14 cellular contexts compared by ENCODE assay signal in genomic region chr11:22787055-22787454, GRCh38. TPM values are rescaled to one million over a fixed set of nuclear protein-coding genes. Genes with fewer than 3 reads are reported as not detected.
DNase-seq lines count a peak whose midpoint lies in the region; ATAC-seq, FAIRE-seq and TF ChIP-seq lines count a peak whose summit lies in the region.
"Had no signal": no experiment of that assay in that cellular context is flagged by ENCODE, and none has a peak within 500 bp of the region (broad histone marks: within the 10 kb centered on the region; RNA-seq: fewer than 3 reads in every experiment).

No MANE protein-coding gene starts in this region.

- CTCF ChIA-PET in MCF 10A (lab: Yijun Ruan, JAX), result interaction anchor here (0.7 to 2.9 kb wide), 33 partner anchors 9 to 543 kb away, joined by 3 to 30 read pairs (median 4); no protein-coding TSS in a partner anchor

- peaks cover 24% of the 10 kb centered on the region for H3K27me3 Mint-ChIP-seq in MCF 10A (ENCODE audit: insufficient read depth, unreplicated experiment)

- no peak overlapping the region for H3K27ac Mint-ChIP-seq in activated naive CD4-positive, alpha-beta T cell treated with anti-CD3 and anti-CD28 coated beads, Interleukin-2, amount 50 U/mL, for 72 hours
- no peak overlapping the region for H3K27ac Mint-ChIP-seq in MCF 10A (ENCODE audit: low read depth, unreplicated experiment)
- H3K27ac Mint-ChIP-seq: CD8-positive, alpha-beta memory T cell; HFFc6 had no signal

- H3K4me3 ChIP-seq in endocrine pancreas (ENCODE audit: control insufficient read depth, insufficient read depth, low read length), result peak overlapping the region; percentile 38
- no peak overlapping the region for H3K4me3 ChIP-seq in right lobe of liver
- H3K4me3 ChIP-seq: BLaER1 had no signal

- H3K4me1 Mint-ChIP-seq in MCF 10A (ENCODE audit: insufficient read depth, unreplicated experiment), result no peaks in the 10 kb centered on the region
- H3K4me1 Mint-ChIP-seq: CD8-positive, alpha-beta memory T cell had no signal

- TF ChIP-seq CTCF in D721Med (IDR thresholded peaks at IDR 0.05; ENCODE audit: insufficient read depth, missing control alignments) (no peak), right lobe of liver (IDR thresholded peaks at IDR 0.05) (no peak), MCF 10A (IDR thresholded peaks at IDR 0.05; ENCODE audit: unreplicated experiment) (no peak)

- peak; percentile 32 to 70 (median 59) for ATAC-seq in right lobe of liver
- ATAC-seq in sciatic nerve, result no peak
- no peak for ATAC-seq in activated naive CD4-positive, alpha-beta T cell treated with anti-CD3 and anti-CD28 coated beads, Interleukin-2, amount 50 U/mL, for 72 hours

- no TSS peak for BruUV-seq in MCF 10A (replicated peaks; lab: Mats Ljungman, UMichigan)

- no peaks in the 10 kb centered on the region for H3K27me3 ChIP-seq in endocrine pancreas (ENCODE audit: control insufficient read depth, insufficient read depth, low read length)
- H3K27me3 ChIP-seq in right lobe of liver, result no peaks in the 10 kb centered on the region
- H3K27me3 ChIP-seq: BLaER1 had no signal

- POLR2A ChIA-PET in MCF 10A (lab: Yijun Ruan, JAX), result no interaction called here

- no peak overlapping the region for H3K27ac ChIP-seq in right lobe of liver
- H3K27ac ChIP-seq: 22Rv1, BLaER1 had no signal

- no peak overlapping the region for H3K4me3 Mint-ChIP-seq in MCF 10A (ENCODE audit: unreplicated experiment)
- H3K4me3 Mint-ChIP-seq: CD8-positive, alpha-beta memory T cell; HFFc6 had no signal

- no peak for DNase-seq in D721Med (ENCODE audit: insufficient read length, low spot score)
- DNase-seq in NCI-H69 (lab: John Stamatoyannopoulos, UW), result peak; percentile 19
- no peak for DNase-seq in right lobe of liver
- DNase-seq in sciatic nerve (ENCODE audit: low spot score), result no peak
- no peak for DNase-seq in activated naive CD4-positive, alpha-beta T cell treated with anti-CD3 and anti-CD28 coated beads, Interleukin-2, amount 50 U/mL, for 72 hours (ENCODE audit: low spot score in 2 of 2)
- no peak for DNase-seq in activated naive CD4-positive, alpha-beta T cell (lab: John Stamatoyannopoulos, UW)
- DNase-seq in MCF 10A (ENCODE audit: unreplicated experiment), result no peak
- DNase-seq: GF-D8 had no signal

- H3K9ac ChIP-seq in endocrine pancreas (ENCODE audit: control insufficient read depth, insufficient read depth, low read length), result no peak overlapping the region
- H3K9ac ChIP-seq: BLaER1 had no signal

- H3K4me1 ChIP-seq in endocrine pancreas (ENCODE audit: control insufficient read depth, insufficient read depth, low read length) (peaks cover 19% of the 10 kb centered on the region), right lobe of liver (no peaks in the 10 kb centered on the region)
- H3K4me1 ChIP-seq: BLaER1, Caco-2 had no signal

- no peaks in the 10 kb centered on the region for H3K36me3 Mint-ChIP-seq in activated naive CD4-positive, alpha-beta T cell treated with anti-CD3 and anti-CD28 coated beads, Interleukin-2, amount 50 U/mL, for 72 hours
- no peaks in the 10 kb centered on the region for H3K36me3 Mint-ChIP-seq in MCF 10A (ENCODE audit: insufficient read depth, unreplicated experiment)
- H3K36me3 Mint-ChIP-seq: CD8-positive, alpha-beta memory T cell had no signal

- TF ChIP-seq POLR2A in right lobe of liver (IDR thresholded peaks at IDR 0.05), result no peak

- intact Hi-C loops in right lobe of liver (cut with DNase I), result no loop called here
- intact Hi-C loops in sciatic nerve (cut with DNase I), result no loop called here
- intact Hi-C loops in MCF 10A (cut with micrococcal nuclease), result loop anchor here (1.0 to 2.0 kb wide), 3 partner anchors 116 to 542 kb away; no protein-coding TSS in a partner anchor

- FAIRE-seq in D721Med (lab: Jason Lieb, UNC), result peak; percentile 11

- H3K9me3 Mint-ChIP-seq in activated naive CD4-positive, alpha-beta T cell treated with anti-CD3 and anti-CD28 coated beads, Interleukin-2, amount 50 U/mL, for 72 hours, result no peaks in the 10 kb centered on the region
- H3K9me3 Mint-ChIP-seq in MCF 10A (ENCODE audit: unreplicated experiment), result no peaks in the 10 kb centered on the region
- H3K9me3 Mint-ChIP-seq: CD8-positive, alpha-beta memory T cell; HFFc6 had no signal

- H3K9me3 ChIP-seq in endocrine pancreas (ENCODE audit: control insufficient read depth, low read length), result no peaks in the 10 kb centered on the region
- H3K9me3 ChIP-seq in right lobe of liver, result no peaks in the 10 kb centered on the region
- H3K9me3 ChIP-seq: Caco-2 had no signal

- WGBS in right lobe of liver (ENCODE audit: insufficient coverage, low coverage, low lambda C conversion rate, missing lambda C conversion rate), result 57% methylated on average over 2 of the region's 2 CpGs

- no peaks in the 10 kb centered on the region for H3K36me3 ChIP-seq in endocrine pancreas (ENCODE audit: control insufficient read depth, insufficient read depth, low read length)
- H3K36me3 ChIP-seq in right lobe of liver, result no peaks in the 10 kb centered on the region
- H3K36me3 ChIP-seq: BLaER1 had no signal

RNA-seq across cellular contexts. Expression of gene SVIP, which starts 42.5 kb away (rescaled TPM):
- 10 to 100 TPM in 1 of 6 experiments, 1 to 10 TPM in 5; 3.5 to 12.0 (median 5.8) TPM for total RNA-seq in right lobe of liver
- total RNA-seq in sciatic nerve, result 137 TPM
- 10 to 100 TPM; 46.6 to 70.2 TPM for total RNA-seq in activated naive CD4-positive, alpha-beta T cell treated with anti-CD3 and anti-CD28 coated beads, Interleukin-2, amount 50 U/mL, for 72 hours
- total RNA-seq in MCF 10A (2022), result 8.6 and 8.8 TPM in 2 replicates

Comparison
In these comparisons a context has a peak if more than half of its experiments do, and no peak if none do; other contexts are left out.
1. ATAC-seq: peak in right lobe of liver (4 of 4); none in sciatic nerve (single experiment) and activated naive CD4-positive, alpha-beta T cell treated with anti-CD3 and anti-CD28 coated beads, Interleukin-2, amount 50 U/mL, for 72 hours (0 of 2).